21 cellular contexts compared by ENCODE assay signal in the genomic region with DNA sequence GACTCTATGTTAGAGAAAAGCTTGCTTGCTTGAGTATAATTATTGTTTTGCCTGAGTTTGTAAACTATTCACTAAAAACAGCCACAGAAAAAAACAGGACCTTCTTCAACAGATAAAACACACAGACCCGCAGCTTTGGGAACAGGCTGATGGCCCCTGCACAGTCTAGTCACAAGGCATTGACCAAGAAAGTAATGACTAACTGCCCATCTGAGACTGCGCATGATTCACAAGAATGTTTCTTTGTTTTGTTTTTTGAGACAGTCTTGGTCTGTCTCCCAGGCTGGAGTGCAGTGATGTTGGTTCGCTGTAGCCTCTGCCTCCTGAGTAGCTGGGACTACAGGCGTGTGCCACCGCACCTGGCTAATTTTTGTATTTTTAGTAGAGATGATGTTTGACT. TPM values are rescaled to one million over a fixed set of nuclear protein-coding genes. Genes with fewer than 3 reads are reported as not detected.
DNase-seq lines count a peak whose midpoint lies in the region; ATAC-seq and TF ChIP-seq lines count a peak whose summit lies in the region.
"Had no signal": no experiment of that assay in that cellular context is flagged by ENCODE, and none has a peak within 500 bp of the region (broad histone marks: within the 10 kb centered on the region; RNA-seq: fewer than 3 reads in every experiment).

No MANE protein-coding gene starts in this region.

- H2BK120ac ChIP-seq in trophoblast cell (ENCODE audit: insufficient read depth, low read length, poor library complexity), result no peak overlapping the region

- no peaks in the 10 kb centered on the region for H3K27me3 Mint-ChIP-seq in activated naive CD4-positive, alpha-beta T cell treated with anti-CD3 and anti-CD28 coated beads, Interleukin-2, amount 50 U/mL, for 24 hours

- in situ Hi-C loops in brain microvascular endothelial cell (cut with HindIII; ENCODE audit: low pct_ligation_motif_present, low sequenced_read_pairs), result no loop called here

- H3K36me3 ChIP-seq in Loucy (ENCODE audit: insufficient read depth, low read length) (no peaks in the 10 kb centered on the region), brain microvascular endothelial cell (replicated peaks) (no peaks in the 10 kb centered on the region), trophoblast cell (ENCODE audit: control insufficient read depth in 1 of 2, insufficient read depth in 2 of 2, low read length in 2 of 2) (peaks cover 2 to 4% of the 10 kb centered on the region in 2 experiments)
- H3K36me3 ChIP-seq: vagina had no signal

- peaks cover 19% of the 10 kb centered on the region for H3K79me1 ChIP-seq in trophoblast cell (ENCODE audit: low read length)

- no peak overlapping the region for H4K8ac ChIP-seq in trophoblast cell (ENCODE audit: low read depth, low read length)

- DNase-seq in activated naive CD4-positive, alpha-beta T cell (lab: John Stamatoyannopoulos, UW), result no peak
- DNase-seq in brain microvascular endothelial cell, result peak; percentile 12
- peak; percentile 66 to 79 for DNase-seq in trophoblast cell
- DNase-seq in OCI-M1 (lab: John Stamatoyannopoulos, UW), result no peak
- DNase-seq in effector CD4-positive, alpha-beta T cell, result no peak
- DNase-seq: activated CD4-positive, alpha-beta T cell treated with anti-CD3 and anti-CD28 coated beads for 4 hours; C1 segment of cervical spinal cord; erythroblast; Kasumi-1; left colon; NCI-H1092 treated with DMSO at 0.1 percent for 48 hours; NCI-H510A; NK-92 treated with Interleukin-12 subunit alpha and Interleukin-12 subunit beta, amount 100 ng/mL, for 24 hours; stimulated activated CD4-positive, alpha-beta T cell treated with anti-CD3 and anti-CD28 coated beads, Interleukin-4, amount 100 ng/mL, for 24 hours had no signal

- peaks cover 76% of the 10 kb centered on the region for H4K20me1 ChIP-seq in Loucy (ENCODE audit: insufficient read depth, low read length, poor library complexity, severe bottlenecking)

- no peak overlapping the region for H4K12ac ChIP-seq in trophoblast cell (ENCODE audit: low read depth, low read length)

- no peak for ATAC-seq in GM19467 (IDR thresholded peaks at IDR 0.05; ENCODE audit: unreplicated experiment)
- ATAC-seq: A549, left colon had no signal

- H3K4ac ChIP-seq in trophoblast cell (ENCODE audit: low read depth, low read length), result no peak overlapping the region

- peaks cover 2% of the 10 kb centered on the region for H3K36me3 Mint-ChIP-seq in activated naive CD4-positive, alpha-beta T cell treated with anti-CD3 and anti-CD28 coated beads, Interleukin-2, amount 50 U/mL, for 24 hours

- H3K4me1 ChIP-seq in Loucy (ENCODE audit: insufficient read depth, low read length, poor library complexity, severe bottlenecking) (peaks cover 41% of the 10 kb centered on the region), trophoblast cell (ENCODE audit: control insufficient read depth in 1 of 2, insufficient read depth in 2 of 2, low read length in 2 of 2) (peaks cover 4 to 9% of the 10 kb centered on the region in 2 experiments)

- H3K23ac ChIP-seq in trophoblast cell (ENCODE audit: low read length), result no peak overlapping the region

- peak overlapping the region; percentile 91 for H3K4me2 ChIP-seq in Loucy (ENCODE audit: low read depth, low read length, poor library complexity, severe bottlenecking)
- H3K4me2 ChIP-seq in trophoblast cell (ENCODE audit: low read length), result no peak overlapping the region
- H3K4me2 ChIP-seq: smooth muscle cell had no signal

- H3K4me3 ChIP-seq in Loucy (ENCODE audit: low read length, poor library complexity, severe bottlenecking) (peak overlapping the region; percentile 94), brain microvascular endothelial cell (ENCODE audit: low read depth, low read length) (no peak overlapping the region), trophoblast cell (ENCODE audit: low read depth, low read length) (no peak overlapping the region)
- H3K4me3 ChIP-seq: A549, smooth muscle cell, vagina had no signal

- no CpG with 5 or more reads among the region's 5 CpGs for WGBS in trophoblast cell (ENCODE audit: extremely low coverage, insufficient coverage, insufficient read length)

- H3K9me3 ChIP-seq in Loucy (ENCODE audit: insufficient read depth, low read depth, low read length), result no peaks in the 10 kb centered on the region
- no peaks in the 10 kb centered on the region for H3K9me3 ChIP-seq in trophoblast cell (ENCODE audit: insufficient read depth, low read depth, low read length)
- H3K9me3 ChIP-seq: A549, vagina had no signal

- no peak overlapping the region for H3K27ac ChIP-seq in brain microvascular endothelial cell
- H3K27ac ChIP-seq in trophoblast cell (ENCODE audit: low read depth, low read length), result peak overlapping the region; percentile 11
- H3K27ac ChIP-seq: A549, RWPE1, vagina had no signal

- no peak overlapping the region for H4K91ac ChIP-seq in trophoblast cell (ENCODE audit: low read depth, low read length)

- peak overlapping the region; percentile 46 for H3K27ac Mint-ChIP-seq in activated naive CD4-positive, alpha-beta T cell treated with anti-CD3 and anti-CD28 coated beads, Interleukin-2, amount 50 U/mL, for 24 hours

- H3K9me2 ChIP-seq in Loucy (replicated peaks; ENCODE audit: low read depth, low read length), result no peaks in the 10 kb centered on the region

- no peak overlapping the region for H3K14ac ChIP-seq in trophoblast cell (ENCODE audit: low read length)

- H2AFZ ChIP-seq in Loucy (ENCODE audit: low read length) (no peak overlapping the region), trophoblast cell (ENCODE audit: insufficient read depth, low read length, poor library complexity) (no peak overlapping the region)

- no peaks in the 10 kb centered on the region for H3K9me3 Mint-ChIP-seq in activated naive CD4-positive, alpha-beta T cell treated with anti-CD3 and anti-CD28 coated beads, Interleukin-2, amount 50 U/mL, for 24 hours

- TF ChIP-seq CTCF in Loucy (conservative IDR thresholded peaks at IDR 0.05; ENCODE audit: low read length) (no peak), brain microvascular endothelial cell (IDR thresholded peaks at IDR 0.05; ENCODE audit: low read depth, low read length, missing control alignments) (no peak)

- H3K18ac ChIP-seq in trophoblast cell (ENCODE audit: low read length), result no peak overlapping the region

- no peak overlapping the region for H2BK5ac ChIP-seq in trophoblast cell (ENCODE audit: low read depth, low read length, poor library complexity)

- no peak overlapping the region for H3K9ac ChIP-seq in Loucy (ENCODE audit: low read depth, low read length, poor library complexity, severe bottlenecking)
- H3K9ac ChIP-seq in trophoblast cell (ENCODE audit: low read length), result no peak overlapping the region

- H2BK12ac ChIP-seq in trophoblast cell (ENCODE audit: low read length), result no peak overlapping the region

- H3K79me2 ChIP-seq in Loucy (ENCODE audit: insufficient read depth, low read length), result peaks cover 71% of the 10 kb centered on the region
- peaks cover 12% of the 10 kb centered on the region for H3K79me2 ChIP-seq in trophoblast cell (ENCODE audit: control insufficient read depth, insufficient read depth, low read length, poor library complexity)

- H3K27me3 ChIP-seq in Loucy (ENCODE audit: insufficient read depth, low read length, poor library complexity, severe bottlenecking) (no peaks in the 10 kb centered on the region), brain microvascular endothelial cell (replicated peaks) (no peaks in the 10 kb centered on the region), trophoblast cell (ENCODE audit: insufficient read depth, low read length) (no peaks in the 10 kb centered on the region)
- H3K27me3 ChIP-seq: vagina had no signal

- no peaks in the 10 kb centered on the region for H3F3A ChIP-seq in Loucy (ENCODE audit: low read depth)

- peaks cover 52% of the 10 kb centered on the region for H3K4me1 Mint-ChIP-seq in activated naive CD4-positive, alpha-beta T cell treated with anti-CD3 and anti-CD28 coated beads, Interleukin-2, amount 50 U/mL, for 24 hours

- H3K4me3 Mint-ChIP-seq in activated naive CD4-positive, alpha-beta T cell treated with anti-CD3 and anti-CD28 coated beads, Interleukin-2, amount 50 U/mL, for 24 hours, result no peak overlapping the region

- no peak overlapping the region for H2AK5ac ChIP-seq in trophoblast cell (ENCODE audit: low read length)

RNA-seq across cellular contexts. Expression of a gene that starts 2.8 kb away (rescaled TPM):
- 11.6 and 12.3 TPM in 2 replicates for polyA plus RNA-seq in trophoblast cell (2013)

RNA-seq across cellular contexts. Expression of a gene that starts 43.7 kb away (rescaled TPM):
- polyA plus RNA-seq in trophoblast cell (2013), result 0.08 TPM in 1 of 2 replicates, not detected in the other
- polyA plus RNA-seq: A549, smooth muscle cell had no signal

Comparison
In these comparisons a context has a peak if more than half of its experiments do, and no peak if none do; other contexts are left out.
1. DNase-seq: peak in brain microvascular endothelial cell (single experiment) and trophoblast cell (2 of 2); none in activated naive CD4-positive, alpha-beta T cell (0 of 4), OCI-M1 (single experiment) and effector CD4-positive, alpha-beta T cell (single experiment).